ENCODE assay signal across 26 cellular contexts in the genomic region with DNA sequence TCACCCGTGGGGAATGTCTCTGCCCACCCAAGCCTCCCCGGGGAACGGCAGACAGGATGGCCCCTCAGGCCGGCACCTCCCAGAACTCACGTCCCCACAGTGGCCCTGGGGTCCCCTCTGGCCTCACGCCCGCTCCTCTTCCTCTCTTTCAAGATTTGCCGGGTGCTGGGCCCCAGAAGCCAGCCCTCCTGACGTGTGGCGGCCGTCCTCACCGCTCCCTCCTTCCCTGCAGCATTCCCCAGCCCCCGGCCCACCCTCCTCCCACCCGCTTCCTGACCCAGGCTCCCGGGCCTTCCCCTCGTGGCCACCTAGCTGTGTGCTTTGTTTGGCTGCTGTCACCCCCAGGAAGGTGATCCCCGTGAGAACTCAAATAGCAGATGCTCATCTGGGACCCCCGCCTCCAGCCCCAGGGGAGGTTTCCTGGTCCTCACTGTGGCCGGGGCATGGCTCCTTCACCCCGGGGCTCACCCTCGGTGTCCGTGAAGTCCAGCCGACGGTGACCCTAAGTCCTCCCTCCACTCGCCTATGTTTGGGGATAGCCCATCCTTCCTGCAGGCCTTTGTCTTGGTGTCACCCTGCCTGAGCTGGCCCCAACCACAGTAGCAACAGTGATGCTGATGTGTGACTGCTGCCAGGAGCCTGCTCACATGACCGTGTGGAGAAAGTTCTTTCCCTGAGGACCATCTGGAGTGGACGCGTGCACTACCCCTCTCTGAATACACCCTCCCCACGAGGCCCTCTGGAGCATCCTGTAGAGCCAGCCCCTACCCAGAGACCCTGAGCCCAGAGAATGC.
DNase-seq lines count a peak whose midpoint lies in the region; ATAC-seq and TF ChIP-seq lines count a peak whose summit lies in the region.
"Had no signal": no experiment of that assay in that cellular context is flagged by ENCODE, and none has a peak within 500 bp of the region (broad histone marks: within the 10 kb centered on the region; RNA-seq: fewer than 3 reads in every experiment).

No MANE protein-coding gene starts in this region.

- intact Hi-C loops in Right ventricle myocardium inferior (cut with DNase I): no loop called here
- intact Hi-C loops in Right ventricle myocardium superior (cut with DNase I): no loop called here
- intact Hi-C loops in stomach (cut with DNase I; ENCODE audit: low total_unique reads): no loop called here
- intact Hi-C loops in natural killer cell (cut with micrococcal nuclease): no loop called here
- intact Hi-C loops in adrenal gland (cut with DNase I): no loop called here

- no peak for TF ChIP-seq EP300 in stomach (IDR thresholded peaks at IDR 0.05)

- TF ChIP-seq CTCF in brain (conservative IDR thresholded peaks at IDR 0.05): no peak
- TF ChIP-seq CTCF in nephron (IDR thresholded peaks at IDR 0.05; ENCODE audit: unreplicated experiment in 3 of 3): no peak
- no peak for TF ChIP-seq CTCF in stomach (IDR thresholded peaks at IDR 0.05)
- no peak for TF ChIP-seq CTCF in natural killer cell (IDR thresholded peaks at IDR 0.05)
- no peak for TF ChIP-seq CTCF in adrenal gland (IDR thresholded peaks at IDR 0.05)

- H3K4me1 Mint-ChIP-seq in brain: peaks cover 18% of the 10 kb centered on the region
- H3K4me1 Mint-ChIP-seq in nephron: peaks cover 19% of the 10 kb centered on the region
- peaks cover 0 to 6% of the 10 kb centered on the region in 2 donors for H3K4me1 Mint-ChIP-seq in natural killer cell
- H3K4me1 Mint-ChIP-seq: activated T-helper 17 cell treated with anti-CD3 and anti-CD28 coated beads, Interleukin-2, amount 50 U/mL, for 72 hours had no signal

- H3K4me1 ChIP-seq in stomach: peaks cover 19 to 73% (median 35%) of the 10 kb centered on the region in 4 donors
- H3K4me1 ChIP-seq in adrenal gland (replicated peaks in 1 of 2): peaks cover 3 to 13% of the 10 kb centered on the region in 2 donors

- no peaks in the 10 kb centered on the region for H3K36me3 ChIP-seq in stomach
- no peaks in the 10 kb centered on the region for H3K36me3 ChIP-seq in adrenal gland (replicated peaks in 1 of 2)
- H3K36me3 ChIP-seq: MG63, thoracic aorta had no signal

- H3K27ac ChIP-seq in stomach: peak overlapping the region in 3 of 5 donors; percentile 31 to 58 (median 47)
- H3K27ac ChIP-seq in adrenal gland: peak overlapping the region in 2 of 5 donors; percentile 21 to 24
- H3K27ac ChIP-seq: thoracic aorta had no signal

- peaks cover 9% of the 10 kb centered on the region for H3K27me3 Mint-ChIP-seq in brain
- peaks cover 4% of the 10 kb centered on the region for H3K27me3 Mint-ChIP-seq in nephron (ENCODE audit: low read depth)
- peaks cover 0 to 13% of the 10 kb centered on the region in 2 donors for H3K27me3 Mint-ChIP-seq in natural killer cell (ENCODE audit: low read depth in 2 of 2)
- H3K27me3 Mint-ChIP-seq: activated naive CD4-positive, alpha-beta T cell treated with anti-CD3 and anti-CD28 coated beads, Interleukin-2, amount 50 U/mL, for 24 hours; activated T-helper 17 cell treated with anti-CD3 and anti-CD28 coated beads, Interleukin-2, amount 50 U/mL, for 72 hours had no signal

- H3K9me3 Mint-ChIP-seq in brain (peaks cover 0 to 8% (median 0%) of the 10 kb centered on the region in 5 experiments), nephron (no peaks in the 10 kb centered on the region), natural killer cell (no peaks in the 10 kb centered on the region)
- H3K9me3 Mint-ChIP-seq: activated CD4-positive, alpha-beta memory T cell treated with anti-CD3 and anti-CD28 coated beads, Interleukin-2, amount 10 ng/mL, durations not matched to agents 7 days and 5 days; activated naive CD4-positive, alpha-beta T cell treated with anti-CD3 and anti-CD28 coated beads, Interleukin-2, amount 50 U/mL, for 24 hours; activated T-helper 17 cell treated with anti-CD3 and anti-CD28 coated beads, Interleukin-2, amount 50 U/mL, for 72 hours; natural killer cell treated with Interleukin-12 subunit alpha and Interleukin-12 subunit beta and Interleukin-15 and Interleukin-18, amount 100 ng/mL, for 72 hours had no signal

- H3K36me3 Mint-ChIP-seq in brain: no peaks in the 10 kb centered on the region
- no peaks in the 10 kb centered on the region for H3K36me3 Mint-ChIP-seq in nephron (ENCODE audit: low read depth)
- H3K36me3 Mint-ChIP-seq in natural killer cell: no peaks in the 10 kb centered on the region
- H3K36me3 Mint-ChIP-seq: activated naive CD4-positive, alpha-beta T cell treated with anti-CD3 and anti-CD28 coated beads, Interleukin-2, amount 50 U/mL, for 24 hours; natural killer cell treated with Interleukin-12 subunit alpha and Interleukin-12 subunit beta and Interleukin-15 and Interleukin-18, amount 100 ng/mL, for 72 hours had no signal

- 73 to 87% (median 75%) methylated on average over 21 to 29 of the region's 29 CpGs for WGBS in stomach, 5 donors
- WGBS in adrenal gland, 4 donors: 69 to 82% (median 80%) methylated on average over 19 to 29 of the region's 29 CpGs

- TF ChIP-seq POLR2A in stomach (IDR thresholded peaks at IDR 0.05): no peak
- TF ChIP-seq POLR2A in adrenal gland (IDR thresholded peaks at IDR 0.05): no peak

- H3K27ac Mint-ChIP-seq in brain (peak overlapping the region in 4 of 5 experiments; percentile 30 to 76 (median 48)), nephron (peak overlapping the region in 2 of 3 experiments; percentile 49 to 54), natural killer cell (no peak overlapping the region)
- H3K27ac Mint-ChIP-seq: activated CD4-positive, alpha-beta memory T cell treated with anti-CD3 and anti-CD28 coated beads, Interleukin-2, amount 10 ng/mL, durations not matched to agents 7 days and 5 days; activated naive CD4-positive, alpha-beta T cell treated with anti-CD3 and anti-CD28 coated beads, Interleukin-2, amount 50 U/mL, for 24 hours; activated T-helper 17 cell treated with anti-CD3 and anti-CD28 coated beads, Interleukin-2, amount 50 U/mL, for 72 hours; natural killer cell treated with Interleukin-12 subunit alpha and Interleukin-12 subunit beta and Interleukin-15 and Interleukin-18, amount 100 ng/mL, for 72 hours had no signal

- H3K4me3 Mint-ChIP-seq in brain (no peak overlapping the region), nephron (no peak overlapping the region), natural killer cell (no peak overlapping the region)
- H3K4me3 Mint-ChIP-seq: activated CD4-positive, alpha-beta memory T cell treated with anti-CD3 and anti-CD28 coated beads, Interleukin-2, amount 10 ng/mL, durations not matched to agents 7 days and 5 days; activated naive CD4-positive, alpha-beta T cell treated with anti-CD3 and anti-CD28 coated beads, Interleukin-2, amount 50 U/mL, for 24 hours; activated T-helper 17 cell treated with anti-CD3 and anti-CD28 coated beads, Interleukin-2, amount 50 U/mL, for 72 hours; natural killer cell treated with Interleukin-12 subunit alpha and Interleukin-12 subunit beta and Interleukin-15 and Interleukin-18, amount 100 ng/mL, for 72 hours had no signal

- no peak overlapping the region for H3K4me3 ChIP-seq in stomach
- H3K4me3 ChIP-seq in adrenal gland: no peak overlapping the region
- H3K4me3 ChIP-seq: MG63, thoracic aorta had no signal

- H3K9me3 ChIP-seq in stomach (no peaks in the 10 kb centered on the region), adrenal gland (replicated peaks in 1 of 3) (no peaks in the 10 kb centered on the region)
- H3K9me3 ChIP-seq: MG63, SK-N-SH, thoracic aorta had no signal

- DNase-seq in Right ventricle myocardium inferior (ENCODE audit: missing footprints): no peak
- DNase-seq in Right ventricle myocardium superior: no peak
- no peak for DNase-seq in stomach
- DNase-seq in natural killer cell: no peak
- DNase-seq in adrenal gland: no peak
- no peak for DNase-seq in NCI-H1105 treated with DMSO at 0.1 percent for 48 hours (lab: John Stamatoyannopoulos, UW)
- DNase-seq: 8988T; activated CD4-positive, alpha-beta memory T cell treated with anti-CD3 and anti-CD28 coated beads, Interleukin-2, amount 10 ng/mL, durations not matched to agents 7 days and 5 days; activated CD4-positive, alpha-beta T cell treated with anti-CD3 and anti-CD28 coated beads for 1 hour; activated CD8-positive, alpha-beta memory T cell treated with anti-CD3 and anti-CD28 coated beads, Interleukin-2, amount 50 U/mL, for 48 hours; cerebellar nuclear complex; DMS153; KBM-7; MG63; NCI-H1417 treated with DMSO at 0.1 percent for 48 hours; NCI-H2081; NCI-H774; stimulated activated naive CD4-positive, alpha-beta T cell treated with Interleukin-2 at 50 U/mL for 16 hours; T-helper 2 cell had no signal

- peak; percentile 12 for ATAC-seq in Right ventricle myocardium inferior
- ATAC-seq in Right ventricle myocardium superior (ENCODE audit: poor library complexity): no peak
- ATAC-seq in natural killer cell: no peak

- H3K27me3 ChIP-seq in stomach (no peaks in the 10 kb centered on the region), adrenal gland (no peaks in the 10 kb centered on the region)
- H3K27me3 ChIP-seq: MG63 had no signal

Comparison
In these comparisons a context has a peak if more than half of its experiments do, and no peak if none do; other contexts are left out.
1. H3K27ac Mint-ChIP-seq: peak in brain (4 of 5) and nephron (2 of 3); none in natural killer cell (0 of 2).